In genomic region chr7:87152112-87152896, GRCh38 we compare ENCODE assay signal across 1 cellular context.
TF ChIP-seq lines count a peak whose summit lies in the region.

DMTF1 (plus strand) TSS chr7:87152453; CDS start chr7:87164942, 12,489 bp downstream.

TF ChIP-seq in HepG2, 621 proteins besides CTCF, POLR2A, EP300 and RAD21 (continued from another document):
- TF ChIP-seq ARID5B (CRISPR knock-in tag; IDR thresholded peaks at IDR 0.05) (peak; percentile 59), ZNF3 (CRISPR knock-in tag; IDR thresholded peaks at IDR 0.05) (no peak), REL (CRISPR knock-in tag; conservative IDR thresholded peaks at IDR 0.05) (no peak), ZNF772 (CRISPR knock-in tag; IDR thresholded peaks at IDR 0.05) (no peak; the same call in 1 of the 2 replicates), ZNF414 (CRISPR knock-in tag; IDR thresholded peaks at IDR 0.05) (0 out of 2 replicates have a peak, but pooled peaks have one; percentile 63), GMEB1 (CRISPR knock-in tag; IDR thresholded peaks at IDR 0.05; ENCODE audit: borderline replicate concordance) (peak; percentile 96), TEAD3 (CRISPR knock-in tag; optimal IDR thresholded peaks at IDR 0.05; ENCODE audit: borderline replicate concordance) (peak; percentile 88), AHDC1 (CRISPR knock-in tag; IDR thresholded peaks at IDR 0.05; ENCODE audit: borderline replicate concordance) (0 out of 2 replicates have a peak, but pooled peaks have one; percentile 13), RBFOX2 (IDR thresholded peaks at IDR 0.05; ENCODE audit: low read depth, low read length) (peak; percentile 96), KDM5B (CRISPR knock-in tag; IDR thresholded peaks at IDR 0.05; ENCODE audit: borderline replicate concordance) (peak; percentile 77), TEF (CRISPR knock-in tag; IDR thresholded peaks at IDR 0.05) (no peak; the same call in 1 of the 2 replicates), ZFAT (CRISPR knock-in tag; conservative IDR thresholded peaks at IDR 0.05) (no peak), ZNF776 (CRISPR knock-in tag; IDR thresholded peaks at IDR 0.05) (peak; percentile 74; the same call in 1 of the 2 replicates), DMAP1 (CRISPR knock-in tag; IDR thresholded peaks at IDR 0.05) (peak; percentile 86), ZNF101 (CRISPR knock-in tag; IDR thresholded peaks at IDR 0.05; ENCODE audit: borderline replicate concordance, low read depth) (peak; percentile 28; the same call in 1 of the 2 replicates), PRDM15 (CRISPR knock-in tag; IDR thresholded peaks at IDR 0.05) (peak; percentile 69; the same call in 1 of the 2 replicates), ARNTL (CRISPR knock-in tag; IDR thresholded peaks at IDR 0.05) (peak; percentile 84; the same call in 1 of the 2 replicates), ZNF850 (CRISPR knock-in tag; conservative IDR thresholded peaks at IDR 0.05) (no peak), RAD51 (IDR thresholded peaks at IDR 0.05; ENCODE audit: borderline replicate concordance) (no peak), ZNF543 (CRISPR knock-in tag; IDR thresholded peaks at IDR 0.05) (peak; percentile 92), TCF7 (IDR thresholded peaks at IDR 0.05; ENCODE audit: low read depth) (peak; percentile 8; the same call in 1 of the 2 replicates), KAT2B (IDR thresholded peaks at IDR 0.05; ENCODE audit: borderline replicate concordance, low read depth, low read length) (no peak), YY1 (IDR thresholded peaks at IDR 0.05; ENCODE audit: insufficient read depth, insufficient replicate concordance, low read depth, low read length) (peak; percentile 95), ATF7 (IDR thresholded peaks at IDR 0.05) (no peak), ATF7 (CRISPR knock-in tag; IDR thresholded peaks at IDR 0.05) (0 out of 2 replicates have a peak, but pooled peaks have one; percentile 48), ZNF678 (CRISPR knock-in tag; IDR thresholded peaks at IDR 0.05) (peak; percentile 41), PATZ1 (CRISPR knock-in tag; IDR thresholded peaks at IDR 0.05) (peak; percentile 48; the same call in 1 of the 2 replicates), ZNF430 (CRISPR knock-in tag; IDR thresholded peaks at IDR 0.05) (peak; percentile 86), LBX2 (CRISPR knock-in tag; IDR thresholded peaks at IDR 0.05; ENCODE audit: borderline replicate concordance) (0 out of 2 replicates have a peak, but pooled peaks have one; percentile 79), KAT7 (CRISPR knock-in tag; IDR thresholded peaks at IDR 0.05; ENCODE audit: borderline replicate concordance) (peak; percentile 87), ZNF34 (CRISPR knock-in tag; IDR thresholded peaks at IDR 0.05; ENCODE audit: borderline replicate concordance) (peak; percentile 68; the same call in 1 of the 2 replicates), KLF15 (CRISPR knock-in tag; IDR thresholded peaks at IDR 0.05; ENCODE audit: borderline replicate concordance) (no peak), ZNF720 (CRISPR knock-in tag; IDR thresholded peaks at IDR 0.05) (no peak), FOXM1 (CRISPR knock-in tag; IDR thresholded peaks at IDR 0.05) (no peak), ATF1 (CRISPR knock-in tag; IDR thresholded peaks at IDR 0.05) (peak; percentile 87), PHF21A (CRISPR knock-in tag; IDR thresholded peaks at IDR 0.05) (peak; percentile 89; the same call in 1 of the 2 replicates), HOXA7 (CRISPR knock-in tag; IDR thresholded peaks at IDR 0.05) (no peak), ZNF713 (CRISPR knock-in tag; IDR thresholded peaks at IDR 0.05) (no peak)
TF ChIP-seq in HepG2: peak in this region for 311.
